ENCODE assay signal across 24 cellular contexts in the genomic region with DNA sequence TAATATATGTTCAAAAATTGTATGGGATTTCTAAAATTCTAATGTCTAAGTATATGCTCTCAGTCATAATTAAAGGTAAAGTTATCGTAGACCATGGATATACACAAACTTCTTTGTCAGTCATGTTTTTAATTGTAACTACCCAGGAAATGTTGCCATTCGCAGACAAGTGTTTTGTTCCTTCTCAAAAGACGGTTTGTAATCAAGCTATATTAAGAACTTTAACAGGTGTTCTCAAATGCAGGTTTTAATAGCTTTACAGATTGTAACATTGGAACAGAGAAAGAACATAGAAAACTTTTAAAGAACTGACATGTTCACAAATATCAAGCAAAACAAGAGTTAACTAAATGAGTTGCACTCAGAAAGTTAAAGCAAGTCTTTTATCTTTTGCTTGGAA. TPM values are rescaled to one million over a fixed set of nuclear protein-coding genes. Genes with fewer than 3 reads are reported as not detected.
DNase-seq lines count a peak whose midpoint lies in the region; ATAC-seq, FAIRE-seq and TF ChIP-seq lines count a peak whose summit lies in the region.
"Had no signal": no experiment of that assay in that cellular context is flagged by ENCODE, and none has a peak within 500 bp of the region (broad histone marks: within the 10 kb centered on the region; RNA-seq: fewer than 3 reads in every experiment).

No MANE protein-coding gene starts in this region.

- BruUV-seq in Panc1 (replicated peaks; lab: Mats Ljungman, UMichigan) = TSS peak; percentile 9

- H3K4me2 ChIP-seq in DOHH2 (ENCODE audit: low read length) (peak overlapping the region; percentile 39), neuronal stem cell (ENCODE audit: insufficient read depth, low read length, poor library complexity, severe bottlenecking) (no peak overlapping the region)
- H3K4me2 ChIP-seq: BLaER1 had no signal

- no peaks in the 10 kb centered on the region for H3K27me3 ChIP-seq in DOHH2 (ENCODE audit: control insufficient read depth, low read length)
- no peaks in the 10 kb centered on the region for H3K27me3 ChIP-seq in Panc1 (ENCODE audit: control insufficient read depth, insufficient read depth, low read length)
- H3K27me3 ChIP-seq in gastrocnemius medialis = no peaks in the 10 kb centered on the region
- no peaks in the 10 kb centered on the region for H3K27me3 ChIP-seq in neuronal stem cell (ENCODE audit: control insufficient read depth in 3 of 3, insufficient read depth in 3 of 3, low read depth in 1 of 3, low read length in 3 of 3)
- H3K27me3 ChIP-seq: BLaER1 had no signal

- no peak overlapping the region for H3K4ac ChIP-seq in neuronal stem cell (ENCODE audit: low read length)

- CTCF ChIA-PET in Panc1 (lab: Charles Lee) = no interaction called here

- no peak overlapping the region for H4K91ac ChIP-seq in neuronal stem cell (ENCODE audit: low read depth, low read length, poor library complexity)

- ATAC-seq in Panc1 (no peak), gastrocnemius medialis (peak; percentile 34 to 70), GM19395 (IDR thresholded peaks at IDR 0.05; ENCODE audit: unreplicated experiment) (no peak)
- ATAC-seq: CD8-positive, alpha-beta T cell had no signal

- H3K14ac ChIP-seq in neuronal stem cell (ENCODE audit: low read length) = no peak overlapping the region

- no peak overlapping the region for H2BK15ac ChIP-seq in neuronal stem cell (ENCODE audit: low read length)

- no peaks in the 10 kb centered on the region for H3F3A ChIP-seq in DOHH2 (ENCODE audit: control insufficient read depth, insufficient read depth)

- TF ChIP-seq CTCF in DOHH2 (IDR thresholded peaks at IDR 0.05; ENCODE audit: low read depth, low read length, poor library complexity, severe bottlenecking) = no peak
- no peak for TF ChIP-seq CTCF in Panc1 (IDR thresholded peaks at IDR 0.05)
- TF ChIP-seq CTCF in gastrocnemius medialis (IDR thresholded peaks at IDR 0.05 in 4 of 5, conservative IDR thresholded peaks at IDR 0.05 in 1 of 5) = no peak

- H3K79me1 ChIP-seq in neuronal stem cell (ENCODE audit: low read depth, low read length) = no peaks in the 10 kb centered on the region

- intact Hi-C loops in Panc1 (cut with micrococcal nuclease; ENCODE audit: unreplicated experiment) (no loop called here), gastrocnemius medialis (cut with DNase I; ENCODE audit: low total_unique reads) (no loop called here)

- POLR2A ChIA-PET in Panc1 (lab: Charles Lee) = no interaction called here

- no peak overlapping the region for H3K18ac ChIP-seq in neuronal stem cell (ENCODE audit: low read length)

- WGBS in neuronal stem cell (ENCODE audit: extremely low coverage in 2 of 2, insufficient read length in 2 of 2, insufficient replicate concordance in 1 of 2), 2 donors = no CpG with 5 or more reads among the region's 3 CpGs

- no peak for TF ChIP-seq POLR2A in gastrocnemius medialis (IDR thresholded peaks at IDR 0.05)

- no peaks in the 10 kb centered on the region for H3K36me3 ChIP-seq in DOHH2 (ENCODE audit: control insufficient read depth, low read length)
- H3K36me3 ChIP-seq in Panc1 (ENCODE audit: control insufficient read depth, insufficient read depth, low read length) = no peaks in the 10 kb centered on the region
- no peaks in the 10 kb centered on the region for H3K36me3 ChIP-seq in gastrocnemius medialis
- no peaks in the 10 kb centered on the region for H3K36me3 ChIP-seq in neuronal stem cell (replicated peaks in 1 of 2; ENCODE audit: control insufficient read depth in 2 of 2, insufficient read depth in 2 of 2, low read length in 2 of 2)
- H3K36me3 ChIP-seq: BLaER1 had no signal

- FAIRE-seq in islet of Langerhans (lab: Jason Lieb, UNC) = peak; percentile 43
- FAIRE-seq: A204.1, GM12891, GM18507 had no signal

- H4K8ac ChIP-seq in neuronal stem cell (ENCODE audit: low read depth, low read length) = no peak overlapping the region

- no peak overlapping the region for H2BK5ac ChIP-seq in neuronal stem cell (ENCODE audit: low read length)

- in situ Hi-C loops in Panc1 (cut with HindIII; ENCODE audit: low pct_unique_long_range_greater_than_20kb, low sequenced_read_pairs) = no loop called here
- in situ Hi-C loops in gastrocnemius medialis (cut with MboI; ENCODE audit: low sequenced_read_pairs in 4 of 4) = no loop called here

- H3K4me1 ChIP-seq in DOHH2 (ENCODE audit: control insufficient read depth, low read length) (peaks cover 16% of the 10 kb centered on the region), Panc1 (ENCODE audit: control insufficient read depth, insufficient read depth, low read length) (no peaks in the 10 kb centered on the region), gastrocnemius medialis (peaks cover 11 to 26% of the 10 kb centered on the region in 2 donors), neuronal stem cell (ENCODE audit: control insufficient read depth in 2 of 2, insufficient read depth in 1 of 2, low read depth in 1 of 2, low read length in 2 of 2) (no peaks in the 10 kb centered on the region)
- H3K4me1 ChIP-seq: BLaER1, Caco-2 had no signal

- no peak overlapping the region for H2AFZ ChIP-seq in neuronal stem cell (ENCODE audit: low read length)
- H2AFZ ChIP-seq: GM23248 had no signal

- DNase-seq in Panc1 (ENCODE audit: low read depth, low spot score) (no peak), gastrocnemius medialis (no peak), middle frontal gyrus (ENCODE audit: extremely low spot score, low spot score) (no peak), neuronal stem cell (ENCODE audit: low spot score) (no peak)
- DNase-seq in stimulated activated CD4-positive, alpha-beta T cell treated with anti-CD3 and anti-CD28 coated beads, Interleukin-1b, Interleukin-23, amount 100 ng/mL, for 48 hours = no peak
- DNase-seq: Caco-2; CD4-positive, CD25-positive, alpha-beta regulatory T cell; CD8-positive, alpha-beta T cell; DMS153; DND-41; EL; GF-D8; GM23248; H7; HCEC 1CT had no signal

- H2AK5ac ChIP-seq in neuronal stem cell (ENCODE audit: low read depth, low read length) = no peak overlapping the region

- no peaks in the 10 kb centered on the region for H3K79me2 ChIP-seq in DOHH2 (ENCODE audit: control insufficient read depth, low read length)

- H3K9me3 ChIP-seq in DOHH2 (ENCODE audit: control insufficient read depth, insufficient read depth, low read length) (no peaks in the 10 kb centered on the region), Panc1 (ENCODE audit: control insufficient read depth, insufficient read depth, low read depth, low read length) (no peaks in the 10 kb centered on the region), gastrocnemius medialis (no peaks in the 10 kb centered on the region), neuronal stem cell (replicated peaks in 1 of 2; ENCODE audit: control insufficient read depth in 2 of 2, insufficient read depth in 1 of 2, low read depth in 1 of 2, low read length in 2 of 2) (no peaks in the 10 kb centered on the region)
- H3K9me3 ChIP-seq: BLaER1, Caco-2 had no signal

- H3K9me2 ChIP-seq in DOHH2 (replicated peaks; ENCODE audit: control insufficient read depth, low read length) = no peaks in the 10 kb centered on the region

- no peak overlapping the region for H3K9ac ChIP-seq in neuronal stem cell (ENCODE audit: low read depth, low read length, poor library complexity)
- H3K9ac ChIP-seq: BLaER1, GM23248 had no signal

- H2BK12ac ChIP-seq in neuronal stem cell (ENCODE audit: low read length) = no peak overlapping the region

- H2BK120ac ChIP-seq in neuronal stem cell (ENCODE audit: low read depth, low read length) = no peak overlapping the region

- H3K4me3 ChIP-seq in DOHH2 (ENCODE audit: low read length) = 0 out of 2 replicates have a peak overlapping the region, but pooled peaks have one; percentile 17
- H3K4me3 ChIP-seq in Panc1 (ENCODE audit: low read depth in 2 of 2, low read length in 2 of 2) = no peak overlapping the region
- no peak overlapping the region for H3K4me3 ChIP-seq in gastrocnemius medialis
- H3K4me3 ChIP-seq in neuronal stem cell (ENCODE audit: low read length in 2 of 2) = no peak overlapping the region
- H3K4me3 ChIP-seq: BLaER1, GM23248 had no signal

- H3K23ac ChIP-seq in neuronal stem cell (ENCODE audit: low read depth, low read length, poor library complexity) = no peak overlapping the region

- no peaks in the 10 kb centered on the region for H4K20me1 ChIP-seq in DOHH2 (ENCODE audit: control insufficient read depth, insufficient read depth, low read depth, low read length)
- H4K20me1 ChIP-seq: BLaER1 had no signal

- H3K27ac ChIP-seq in DOHH2 (ENCODE audit: low read depth, low read length) (no peak overlapping the region), Panc1 (ENCODE audit: low read length) (no peak overlapping the region), gastrocnemius medialis (peak overlapping the region; percentile 67 to 84 (median 74)), neuronal stem cell (replicated peaks; ENCODE audit: low read length) (no peak overlapping the region)
- H3K27ac ChIP-seq: 22Rv1, BLaER1, C4-2B, GM23248 had no signal

RNA-seq across cellular contexts. Expression of gene KDM5C, which starts 58.9 kb away (rescaled TPM):
- 104 TPM for total RNA-seq in Panc1 (2021; ENCODE audit: unreplicated experiment)
- 71.8 TPM for polyA plus RNA-seq in Panc1 (2012; ENCODE audit: insufficient read length)
- total RNA-seq in gastrocnemius medialis = 100 to 1,000 TPM; 143 to 210 (median 147) TPM
- polyA plus RNA-seq in neuronal stem cell (2013, experiment 1 of 2) = 28.9 TPM
- polyA plus RNA-seq in neuronal stem cell (2013, experiment 2 of 2) = 27.2 TPM

Comparison
In these comparisons a context has a peak if more than half of its experiments do, and no peak if none do; other contexts are left out.
1. H3K27ac ChIP-seq: peak in gastrocnemius medialis (4 of 4); none in DOHH2 (single experiment), Panc1 (single experiment) and neuronal stem cell (single experiment).
2. ATAC-seq: peak in gastrocnemius medialis (2 of 2); none in Panc1 (single experiment) and GM19395 (single experiment).